ENCODE assay signal across 14 cellular contexts in genomic region chr17:78338860-78339259, GRCh38. TPM values are rescaled to one million over a fixed set of nuclear protein-coding genes. Genes with fewer than 3 reads are reported as not detected.
DNase-seq lines count a peak whose midpoint lies in the region; ATAC-seq, FAIRE-seq and TF ChIP-seq lines count a peak whose summit lies in the region.
"Had no signal": no experiment of that assay in that cellular context is flagged by ENCODE, and none has a peak within 500 bp of the region (broad histone marks: within the 10 kb centered on the region; RNA-seq: fewer than 3 reads in every experiment).

No MANE protein-coding gene starts in this region.

- DNase-seq in CD8-positive, alpha-beta memory T cell = no peak
- DNase-seq in GM18507 (ENCODE audit: extremely low spot score, insufficient read length, low read depth) (no peak), mucosa of gallbladder (ENCODE audit: low spot score) (peak; percentile 81), prostate gland (ENCODE audit: low spot score) (no peak), left lung (no peak), anterior cingulate cortex (lab: John Stamatoyannopoulos, UW) (no peak)
- peak; percentile 73 for DNase-seq in activated CD4-positive, alpha-beta memory T cell treated with anti-CD3 and anti-CD28 coated beads, Interleukin-2, amount 10 ng/mL, durations not matched to agents 7 days and 5 days
- DNase-seq: activated CD8-positive, alpha-beta T cell treated with anti-CD3 and anti-CD28 coated beads, Interleukin-2, amount 10 ng/mL, durations not matched to agents 7 days and 5 days; DMS79; KG1; upper lobe of right lung had no signal

- WGBS in prostate gland = 69% methylated on average over 9 of the region's 9 CpGs

- no peaks in the 10 kb centered on the region for H3K9me3 Mint-ChIP-seq in CD8-positive, alpha-beta memory T cell
- H3K9me3 Mint-ChIP-seq in activated CD4-positive, alpha-beta memory T cell treated with anti-CD3 and anti-CD28 coated beads, Interleukin-2, amount 10 ng/mL, durations not matched to agents 7 days and 5 days = no peaks in the 10 kb centered on the region

- no peak for ATAC-seq in left lung
- ATAC-seq in HG02623 (IDR thresholded peaks at IDR 0.05; ENCODE audit: unreplicated experiment) = no peak
- ATAC-seq: activated CD8-positive, alpha-beta T cell treated with anti-CD3 and anti-CD28 coated beads, Interleukin-2, amount 10 ng/mL, durations not matched to agents 7 days and 5 days; right cardiac atrium; SK-N-SH treated with all-trans-retinoic acid at 6 μM for 48 hours; upper lobe of right lung had no signal

- peaks cover 46% of the 10 kb centered on the region for H3K4me1 ChIP-seq in CD8-positive, alpha-beta memory T cell (ENCODE audit: insufficient read depth, low read length)
- peaks cover 3% of the 10 kb centered on the region for H3K4me1 ChIP-seq in prostate gland (replicated peaks)
- H3K4me1 ChIP-seq in left lung = peaks cover 24 to 92% of the 10 kb centered on the region in 2 donors

- H3K9me3 ChIP-seq in CD8-positive, alpha-beta memory T cell (ENCODE audit: low read length) = no peaks in the 10 kb centered on the region
- H3K9me3 ChIP-seq in prostate gland = no peaks in the 10 kb centered on the region
- H3K9me3 ChIP-seq in left lung = no peaks in the 10 kb centered on the region
- H3K9me3 ChIP-seq: upper lobe of right lung had no signal

- no peaks in the 10 kb centered on the region for H3K27me3 Mint-ChIP-seq in CD8-positive, alpha-beta memory T cell
- peaks cover 3% of the 10 kb centered on the region for H3K27me3 Mint-ChIP-seq in activated CD4-positive, alpha-beta memory T cell treated with anti-CD3 and anti-CD28 coated beads, Interleukin-2, amount 10 ng/mL, durations not matched to agents 7 days and 5 days

- peak overlapping the region in 3 of 7 donors; percentile 26 to 66 (median 54) for H3K4me3 Mint-ChIP-seq in CD8-positive, alpha-beta memory T cell
- peak overlapping the region; percentile 8 for H3K4me3 Mint-ChIP-seq in activated CD4-positive, alpha-beta memory T cell treated with anti-CD3 and anti-CD28 coated beads, Interleukin-2, amount 10 ng/mL, durations not matched to agents 7 days and 5 days
- H3K4me3 Mint-ChIP-seq: activated CD8-positive, alpha-beta T cell treated with anti-CD3 and anti-CD28 coated beads, Interleukin-2, amount 10 ng/mL, durations not matched to agents 7 days and 5 days had no signal

- peak overlapping the region; percentile 25 to 88 (median 70) for H3K27ac Mint-ChIP-seq in CD8-positive, alpha-beta memory T cell
- H3K27ac Mint-ChIP-seq in activated CD4-positive, alpha-beta memory T cell treated with anti-CD3 and anti-CD28 coated beads, Interleukin-2, amount 10 ng/mL, durations not matched to agents 7 days and 5 days = peak overlapping the region; percentile 85
- H3K27ac Mint-ChIP-seq: activated CD8-positive, alpha-beta T cell treated with anti-CD3 and anti-CD28 coated beads, Interleukin-2, amount 10 ng/mL, durations not matched to agents 7 days and 5 days had no signal

- H3K27me3 ChIP-seq in CD8-positive, alpha-beta memory T cell (ENCODE audit: insufficient read depth, low read length, poor library complexity, severe bottlenecking) = no peaks in the 10 kb centered on the region
- H3K27me3 ChIP-seq in prostate gland (replicated peaks; ENCODE audit: insufficient read depth) (no peaks in the 10 kb centered on the region), left lung (no peaks in the 10 kb centered on the region)
- H3K27me3 ChIP-seq: upper lobe of right lung had no signal

- no peak overlapping the region for H3K27ac ChIP-seq in CD8-positive, alpha-beta memory T cell (ENCODE audit: low read depth, low read length)
- H3K27ac ChIP-seq in prostate gland (no peak overlapping the region), left lung (peak overlapping the region in 1 of 2 donors; percentile 28)
- H3K27ac ChIP-seq: upper lobe of right lung had no signal

- no peak for TF ChIP-seq CTCF in prostate gland (IDR thresholded peaks at IDR 0.05)
- TF ChIP-seq CTCF in left lung (IDR thresholded peaks at IDR 0.05) = no peak

- no peaks in the 10 kb centered on the region for H3K36me3 Mint-ChIP-seq in CD8-positive, alpha-beta memory T cell
- peaks cover 2% of the 10 kb centered on the region for H3K36me3 Mint-ChIP-seq in activated CD4-positive, alpha-beta memory T cell treated with anti-CD3 and anti-CD28 coated beads, Interleukin-2, amount 10 ng/mL, durations not matched to agents 7 days and 5 days (ENCODE audit: low read depth)

- no peaks in the 10 kb centered on the region for H3K36me3 ChIP-seq in CD8-positive, alpha-beta memory T cell (ENCODE audit: insufficient read depth, low read length)
- H3K36me3 ChIP-seq in prostate gland = no peaks in the 10 kb centered on the region
- no peaks in the 10 kb centered on the region for H3K36me3 ChIP-seq in left lung
- H3K36me3 ChIP-seq: upper lobe of right lung had no signal

- intact Hi-C loops in prostate gland (cut with DNase I) = no loop called here
- intact Hi-C loops in left lung (cut with DNase I) = no loop called here

- H3K4me3 ChIP-seq in CD8-positive, alpha-beta memory T cell (ENCODE audit: low read length) = no peak overlapping the region
- H3K4me3 ChIP-seq in prostate gland (no peak overlapping the region), left lung (no peak overlapping the region)
- H3K4me3 ChIP-seq: upper lobe of right lung had no signal

- TF ChIP-seq POLR2A in prostate gland (IDR thresholded peaks at IDR 0.05) = no peak

- peaks cover 33 to 43% (median 37%) of the 10 kb centered on the region in 3 donors for H3K4me1 Mint-ChIP-seq in CD8-positive, alpha-beta memory T cell
- peaks cover 60% of the 10 kb centered on the region for H3K4me1 Mint-ChIP-seq in activated CD4-positive, alpha-beta memory T cell treated with anti-CD3 and anti-CD28 coated beads, Interleukin-2, amount 10 ng/mL, durations not matched to agents 7 days and 5 days

- FAIRE-seq in GM18507 (lab: Jason Lieb, UNC) = peak; percentile 80

- CTCF ChIA-PET in CD8-positive, alpha-beta memory T cell (lab: Charles Lee) = interaction anchor here (1.1 to 1.4 kb wide), 3 partner anchors 10 to 48 kb away, joined by 3 to 4 read pairs (median 3); no protein-coding TSS in a partner anchor
- CTCF ChIA-PET in activated CD4-positive, alpha-beta memory T cell treated with anti-CD3 and anti-CD28 coated beads, Interleukin-2, amount 10 ng/mL, durations not matched to agents 7 days and 5 days (lab: Charles Lee) = interaction anchor here (0.6 kb wide), 1 partner anchor 514 kb away, joined by 3 read pairs; no protein-coding TSS in a partner anchor

- POLR2A ChIA-PET in CD8-positive, alpha-beta memory T cell (lab: Charles Lee) = no interaction called here
- POLR2A ChIA-PET in activated CD4-positive, alpha-beta memory T cell treated with anti-CD3 and anti-CD28 coated beads, Interleukin-2, amount 10 ng/mL, durations not matched to agents 7 days and 5 days (lab: Charles Lee) = interaction anchor here (1.1 to 9.3 kb wide), 4 partner anchors 9 to 39 kb away, joined by 3 to 153 read pairs (median 8); partner anchors contain the start of gene SOCS3

RNA-seq across cellular contexts. Expression of gene SOCS3, which starts 21.0 kb away (rescaled TPM):
- 10 to 100 TPM; 26.9 to 27.4 TPM for total RNA-seq in CD8-positive, alpha-beta memory T cell
- polyA plus RNA-seq in CD8-positive, alpha-beta memory T cell = 38.9 TPM
- total RNA-seq in activated CD4-positive, alpha-beta memory T cell treated with anti-CD3 and anti-CD28 coated beads, Interleukin-2, amount 10 ng/mL, durations not matched to agents 7 days and 5 days = 10 to 100 TPM; 68.7 to 69.8 TPM
- total RNA-seq in mucosa of gallbladder (11.9 TPM), prostate gland (10 to 100 TPM; 10.6 to 59.6 TPM), left lung (100 to 1,000 TPM in 1 of 2 donors, 10 to 100 TPM in 1; 60.7 to 110 TPM)

RNA-seq across cellular contexts. Expression of gene PGS1, which starts 39.6 kb away (rescaled TPM):
- total RNA-seq in CD8-positive, alpha-beta memory T cell = 10 to 100 TPM; 48.2 to 51.5 TPM
- 31.5 TPM for polyA plus RNA-seq in CD8-positive, alpha-beta memory T cell
- 10 to 100 TPM; 70.7 to 75.5 TPM for total RNA-seq in activated CD4-positive, alpha-beta memory T cell treated with anti-CD3 and anti-CD28 coated beads, Interleukin-2, amount 10 ng/mL, durations not matched to agents 7 days and 5 days
- total RNA-seq in mucosa of gallbladder (40.4 TPM), prostate gland (10 to 100 TPM; 29.2 to 57.4 TPM), left lung (10 to 100 TPM; 63.4 to 83.6 TPM)

Comparison
In these comparisons a context has a peak if more than half of its experiments do, and no peak if none do; other contexts are left out.
1. DNase-seq: peak in activated CD4-positive, alpha-beta memory T cell treated with anti-CD3 and anti-CD28 coated beads, Interleukin-2, amount 10 ng/mL, durations not matched to agents 7 days and 5 days (single experiment) and mucosa of gallbladder (single experiment); none in CD8-positive, alpha-beta memory T cell (0 of 5), GM18507 (single experiment), prostate gland (single experiment), left lung (0 of 2) and anterior cingulate cortex (0 of 58).